17 cellular contexts compared by ENCODE assay signal in the genomic region with DNA sequence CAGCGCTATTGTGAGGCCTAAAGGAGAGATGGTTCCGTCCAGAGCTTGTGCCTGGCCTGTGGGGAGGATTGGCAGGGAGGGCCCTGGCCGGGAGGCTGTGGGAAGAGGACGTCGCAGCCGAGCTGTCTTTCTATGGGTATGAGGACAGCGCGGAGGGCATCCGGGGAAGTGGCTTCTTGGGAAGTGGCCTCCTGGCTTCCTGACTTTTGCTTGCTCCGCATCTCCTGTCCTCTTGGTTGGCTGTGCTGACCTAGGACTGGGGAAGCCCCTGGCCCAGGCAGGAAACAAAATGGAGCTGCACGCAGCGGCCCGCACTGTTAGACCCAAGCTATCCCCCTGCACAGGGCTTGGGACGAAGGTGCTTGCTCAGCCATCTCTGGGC. TPM values are rescaled to one million over a fixed set of nuclear protein-coding genes. Genes with fewer than 3 reads are reported as not detected.
DNase-seq lines count a peak whose midpoint lies in the region; ATAC-seq and TF ChIP-seq lines count a peak whose summit lies in the region.
"Had no signal": no experiment of that assay in that cellular context is flagged by ENCODE, and none has a peak within 500 bp of the region (broad histone marks: within the 10 kb centered on the region; RNA-seq: fewer than 3 reads in every experiment).

No MANE protein-coding gene starts in this region.

- H3K9me3 ChIP-seq in heart right ventricle: peaks cover 0 to 14% (median 0%) of the 10 kb centered on the region in 11 donors
- peaks cover 13 to 14% of the 10 kb centered on the region in 2 donors for H3K9me3 ChIP-seq in neuronal stem cell (replicated peaks in 1 of 2; ENCODE audit: control insufficient read depth in 2 of 2, insufficient read depth in 1 of 2, low read depth in 1 of 2, low read length in 2 of 2)
- H3K9me3 ChIP-seq in upper lobe of right lung: no peaks in the 10 kb centered on the region
- H3K9me3 ChIP-seq in esophagus muscularis mucosa: peaks cover 0 to 13% (median 10%) of the 10 kb centered on the region in 4 donors

- H3K4ac ChIP-seq in neuronal stem cell (ENCODE audit: low read length): no peak overlapping the region

- peak overlapping the region; percentile 78 for H2BK12ac ChIP-seq in neuronal stem cell (ENCODE audit: low read length)

- H3K9ac ChIP-seq in neuronal stem cell (ENCODE audit: low read depth, low read length, poor library complexity): no peak overlapping the region
- H3K9ac ChIP-seq: GM23248 had no signal

- no peak overlapping the region for H3K23ac ChIP-seq in neuronal stem cell (ENCODE audit: low read depth, low read length, poor library complexity)

- TF ChIP-seq EP300 in esophagus muscularis mucosa (IDR thresholded peaks at IDR 0.05): no peak

- no peaks in the 10 kb centered on the region for H3K9me3 Mint-ChIP-seq in natural killer cell treated with Interleukin-12 subunit alpha and Interleukin-12 subunit beta and Interleukin-15 and Interleukin-18, amount 100 ng/mL, for 72 hours
- no peaks in the 10 kb centered on the region for H3K9me3 Mint-ChIP-seq in natural killer cell

- DNase-seq in Right ventricle myocardium inferior (ENCODE audit: missing footprints): peak; percentile 63
- no peak for DNase-seq in heart right ventricle
- peak; percentile 39 for DNase-seq in natural killer cell treated with Interleukin-12 subunit alpha and Interleukin-12 subunit beta and Interleukin-15 and Interleukin-18, amount 100 ng/mL, for 72 hours (ENCODE audit: low spot score)
- DNase-seq in natural killer cell: no peak
- no peak for DNase-seq in neuronal stem cell (ENCODE audit: low spot score)
- no peak for DNase-seq in upper lobe of right lung
- DNase-seq in esophagus muscularis mucosa (ENCODE audit: extremely low spot score): no peak
- DNase-seq in NCI-H524 (lab: John Stamatoyannopoulos, UW): no peak
- DNase-seq: AML-193; Caco-2; CD4-positive, alpha-beta T cell; GM23248; HCEC 1CT had no signal

- H3K4me1 Mint-ChIP-seq in natural killer cell treated with Interleukin-12 subunit alpha and Interleukin-12 subunit beta and Interleukin-15 and Interleukin-18, amount 100 ng/mL, for 72 hours (ENCODE audit: low read depth in 2 of 2): peaks cover 0 to 3% of the 10 kb centered on the region in 2 donors
- H3K4me1 Mint-ChIP-seq in natural killer cell: peaks cover 4 to 10% of the 10 kb centered on the region in 2 donors

- intact Hi-C loops in Right ventricle myocardium inferior (cut with DNase I): no loop called here
- intact Hi-C loops in heart right ventricle (cut with DNase I): loop anchor here in 1 of 10 donors (2.0 kb wide), 1 partner anchor 47 kb away; no protein-coding TSS in a partner anchor
- intact Hi-C loops in natural killer cell (cut with micrococcal nuclease): no loop called here
- intact Hi-C loops in upper lobe of right lung (cut with DNase I): no loop called here
- intact Hi-C loops in esophagus muscularis mucosa (cut with DNase I): no loop called here

- H3K27me3 Mint-ChIP-seq in natural killer cell treated with Interleukin-12 subunit alpha and Interleukin-12 subunit beta and Interleukin-15 and Interleukin-18, amount 100 ng/mL, for 72 hours: peaks cover 12 to 14% of the 10 kb centered on the region in 2 donors
- H3K27me3 Mint-ChIP-seq in natural killer cell (ENCODE audit: low read depth in 2 of 2): peaks cover 3 to 14% of the 10 kb centered on the region in 2 donors

- H3K27ac Mint-ChIP-seq in natural killer cell treated with Interleukin-12 subunit alpha and Interleukin-12 subunit beta and Interleukin-15 and Interleukin-18, amount 100 ng/mL, for 72 hours: no peak overlapping the region
- H3K27ac Mint-ChIP-seq in natural killer cell: no peak overlapping the region
- H3K27ac Mint-ChIP-seq: CD4-positive, alpha-beta T cell had no signal

- H3K4me3 Mint-ChIP-seq in natural killer cell treated with Interleukin-12 subunit alpha and Interleukin-12 subunit beta and Interleukin-15 and Interleukin-18, amount 100 ng/mL, for 72 hours: no peak overlapping the region
- H3K4me3 Mint-ChIP-seq in natural killer cell: no peak overlapping the region
- H3K4me3 Mint-ChIP-seq: CD4-positive, alpha-beta T cell had no signal

- no peak for TF ChIP-seq POLR2A in esophagus muscularis mucosa (IDR thresholded peaks at IDR 0.05; ENCODE audit: low read depth)

- peak overlapping the region; percentile 88 for H2BK120ac ChIP-seq in neuronal stem cell (ENCODE audit: low read depth, low read length)

- H3K4me1 ChIP-seq in heart right ventricle (no peaks in the 10 kb centered on the region), neuronal stem cell (ENCODE audit: control insufficient read depth in 2 of 2, insufficient read depth in 1 of 2, low read depth in 1 of 2, low read length in 2 of 2) (peaks cover 0 to 3% of the 10 kb centered on the region in 2 donors), upper lobe of right lung (no peaks in the 10 kb centered on the region), esophagus muscularis mucosa (no peaks in the 10 kb centered on the region)
- H3K4me1 ChIP-seq: A549, Caco-2 had no signal

- no peak overlapping the region for H3K4me3 ChIP-seq in heart right ventricle
- H3K4me3 ChIP-seq in neuronal stem cell (ENCODE audit: low read length in 2 of 2): no peak overlapping the region
- H3K4me3 ChIP-seq in upper lobe of right lung: no peak overlapping the region
- H3K4me3 ChIP-seq in esophagus muscularis mucosa: no peak overlapping the region
- H3K4me3 ChIP-seq: A549, GM23248 had no signal

- 85 to 92% methylated on average over 14 of the region's 14 CpGs for WGBS in heart right ventricle, 2 donors
- WGBS in neuronal stem cell (ENCODE audit: extremely low coverage in 2 of 2, insufficient read length in 2 of 2, insufficient replicate concordance in 1 of 2), 2 donors: no CpG with 5 or more reads among the region's 14 CpGs
- 92% methylated on average over 14 of the region's 14 CpGs for WGBS in esophagus muscularis mucosa

- peak overlapping the region; percentile 96 for H3K18ac ChIP-seq in neuronal stem cell (ENCODE audit: low read length)

- peak overlapping the region; percentile 20 for H2AK5ac ChIP-seq in neuronal stem cell (ENCODE audit: low read depth, low read length)

- H3K36me3 ChIP-seq in heart right ventricle (no peaks in the 10 kb centered on the region), neuronal stem cell (replicated peaks in 1 of 2; ENCODE audit: control insufficient read depth in 2 of 2, insufficient read depth in 2 of 2, low read length in 2 of 2) (no peaks in the 10 kb centered on the region), upper lobe of right lung (no peaks in the 10 kb centered on the region), esophagus muscularis mucosa (no peaks in the 10 kb centered on the region)

- ATAC-seq in Right ventricle myocardium inferior (no peak), heart right ventricle (no peak), natural killer cell (no peak), upper lobe of right lung (peak; percentile 21)
- ATAC-seq in natural killer cell treated with Interleukin-12 subunit alpha and Interleukin-12 subunit beta and Interleukin-15 and Interleukin-18, amount 100 ng/mL, for 72 hours: peak; percentile 25 to 28

- H4K8ac ChIP-seq in neuronal stem cell (ENCODE audit: low read depth, low read length): no peak overlapping the region

- H3K27ac ChIP-seq in heart right ventricle (no peak overlapping the region), neuronal stem cell (replicated peaks; ENCODE audit: low read length) (no peak overlapping the region), upper lobe of right lung (no peak overlapping the region), esophagus muscularis mucosa (replicated peaks in 1 of 4) (no peak overlapping the region)
- H3K27ac ChIP-seq: 22Rv1, A549, C4-2B, GM23248 had no signal

- H3K14ac ChIP-seq in neuronal stem cell (ENCODE audit: low read length): no peak overlapping the region

- H3K79me1 ChIP-seq in neuronal stem cell (ENCODE audit: low read depth, low read length): no peaks in the 10 kb centered on the region

- peak overlapping the region; percentile 86 for H2BK15ac ChIP-seq in neuronal stem cell (ENCODE audit: low read length)

- H2BK5ac ChIP-seq in neuronal stem cell (ENCODE audit: low read length): peak overlapping the region; percentile 84

- H3K27me3 ChIP-seq in heart right ventricle (peaks cover 0 to 59% (median 33%) of the 10 kb centered on the region in 7 donors), neuronal stem cell (ENCODE audit: control insufficient read depth in 3 of 3, insufficient read depth in 3 of 3, low read depth in 1 of 3, low read length in 3 of 3) (peaks cover 0 to 3% (median 0%) of the 10 kb centered on the region in 3 experiments), upper lobe of right lung (no peaks in the 10 kb centered on the region), esophagus muscularis mucosa (peaks cover 0 to 36% (median 0%) of the 10 kb centered on the region in 4 donors)

- H4K91ac ChIP-seq in neuronal stem cell (ENCODE audit: low read depth, low read length, poor library complexity): no peak overlapping the region

- H2AFZ ChIP-seq in neuronal stem cell (ENCODE audit: low read length): no peak overlapping the region
- H2AFZ ChIP-seq: GM23248 had no signal

- H3K4me2 ChIP-seq in neuronal stem cell (ENCODE audit: insufficient read depth, low read length, poor library complexity, severe bottlenecking): no peak overlapping the region
- H3K4me2 ChIP-seq: A549 had no signal

- TF ChIP-seq CTCF in heart right ventricle (IDR thresholded peaks at IDR 0.05) (no peak), natural killer cell (IDR thresholded peaks at IDR 0.05) (no peak), upper lobe of right lung (IDR thresholded peaks at IDR 0.05) (no peak), esophagus muscularis mucosa (IDR thresholded peaks at IDR 0.05) (no peak)

- no peaks in the 10 kb centered on the region for H3K36me3 Mint-ChIP-seq in natural killer cell treated with Interleukin-12 subunit alpha and Interleukin-12 subunit beta and Interleukin-15 and Interleukin-18, amount 100 ng/mL, for 72 hours
- H3K36me3 Mint-ChIP-seq in natural killer cell: no peaks in the 10 kb centered on the region

RNA-seq across cellular contexts. Expression of a gene that starts 22.2 kb away (rescaled TPM):
- 34.8 TPM for total RNA-seq in Right ventricle myocardium inferior
- 10 to 100 TPM in 7 of 10 donors, 1 to 10 TPM in 3; 8.4 to 27.8 (median 12.4) TPM for total RNA-seq in heart right ventricle
- 100 to 1,000 TPM in 1 of 2 donors, 1 to 10 TPM in 1; 7.7 to 122 TPM for polyA plus RNA-seq in heart right ventricle
- total RNA-seq in natural killer cell treated with Interleukin-12 subunit alpha and Interleukin-12 subunit beta and Interleukin-15 and Interleukin-18, amount 100 ng/mL, for 72 hours: not detected
- 1 to 10 TPM; 1.0 to 6.6 (median 1.9) TPM for total RNA-seq in natural killer cell
- 61.0 TPM for polyA plus RNA-seq in neuronal stem cell (2013, experiment 1 of 2)
- polyA plus RNA-seq in neuronal stem cell (2013, experiment 2 of 2): 58.1 TPM
- total RNA-seq in upper lobe of right lung: 15.6 TPM
- total RNA-seq in esophagus muscularis mucosa: 10 to 100 TPM in 3 of 4 donors, 1 to 10 TPM in 1; 9.4 to 53.2 (median 22.1) TPM
- total RNA-seq: Caco-2; CD4-positive, alpha-beta T cell; HT1080 had no signal

Comparison
In these comparisons a context has a peak if more than half of its experiments do, and no peak if none do; other contexts are left out.
1. ATAC-seq: peak in natural killer cell treated with Interleukin-12 subunit alpha and Interleukin-12 subunit beta and Interleukin-15 and Interleukin-18, amount 100 ng/mL, for 72 hours (2 of 2) and upper lobe of right lung (single experiment); none in Right ventricle myocardium inferior (single experiment), heart right ventricle (0 of 8) and natural killer cell (0 of 3).
2. DNase-seq: peak in Right ventricle myocardium inferior (single experiment) and natural killer cell treated with Interleukin-12 subunit alpha and Interleukin-12 subunit beta and Interleukin-15 and Interleukin-18, amount 100 ng/mL, for 72 hours (single experiment); none in heart right ventricle (0 of 2), natural killer cell (single experiment), neuronal stem cell (single experiment), upper lobe of right lung (single experiment), esophagus muscularis mucosa (single experiment) and NCI-H524 (0 of 2).